21 cellular contexts compared by ENCODE assay signal in genomic region chr17:70323269-70323668, GRCh38.
"Had no signal": no experiment of that assay in that cellular context is flagged by ENCODE, and none has a peak within 500 bp of the region (broad histone marks: within the 10 kb centered on the region; RNA-seq: fewer than 3 reads in every experiment).

No MANE protein-coding gene starts in this region.

- H3K4me3 ChIP-seq: SJSA1, SK-N-MC had no signal

- H3K4me1 ChIP-seq: SJSA1 had no signal

- H3K27ac ChIP-seq: SJSA1, SK-N-MC had no signal

- H3K9me3 ChIP-seq: SJSA1 had no signal

- H3K36me3 ChIP-seq: SJSA1 had no signal

- H3K27me3 ChIP-seq: SJSA1 had no signal

- DNase-seq: KBM-7, MV-4-11, NCI-H1048, NCI-H1105, NCI-H1417, NCI-H1436 treated with DMSO at 0.1 percent for 48 hours, NCI-H1694 treated with DMSO at 0.1 percent for 48 hours, NCI-H1930, NCI-H2081 treated with DMSO at 0.1 percent for 48 hours, NCI-H2171, NCI-H226, NCI-H446, NCI-H510A, NCI-H524 treated with DMSO at 0.1 percent for 48 hours, NCI-H69, NCI-H774, Right ventricle myocardium superior, RPMI8226, SIG-M5 had no signal
